9 cellular contexts compared by ENCODE assay signal in genomic region chr14:61355892-61356325, GRCh38. TPM values are rescaled to one million over a fixed set of nuclear protein-coding genes. Genes with fewer than 3 reads are reported as not detected.
DNase-seq lines count a peak whose midpoint lies in the region; ATAC-seq and TF ChIP-seq lines count a peak whose summit lies in the region.
"Had no signal": no experiment of that assay in that cellular context is flagged by ENCODE, and none has a peak within 500 bp of the region (broad histone marks: within the 10 kb centered on the region; RNA-seq: fewer than 3 reads in every experiment).

No MANE protein-coding gene starts in this region.

- H3K27me3 ChIP-seq in left ventricle myocardium inferior (ENCODE audit: low read depth): no peaks in the 10 kb centered on the region

- H3K27ac ChIP-seq in KOPT-K1 (ENCODE audit: low read depth, low read length, poor library complexity, severe bottlenecking) (peak overlapping the region; percentile 3), left ventricle myocardium inferior (replicated peaks) (peak overlapping the region; percentile 79)

- TF ChIP-seq CTCF in left ventricle myocardium inferior (IDR thresholded peaks at IDR 0.05; ENCODE audit: borderline replicate concordance): no peak

- H3K9me3 ChIP-seq in KOPT-K1 (ENCODE audit: insufficient read depth, low read length, poor library complexity, severe bottlenecking) (no peaks in the 10 kb centered on the region), left ventricle myocardium inferior (replicated peaks) (no peaks in the 10 kb centered on the region)

- intact Hi-C loops in left ventricle myocardium inferior (cut with micrococcal nuclease): no loop called here

- no peak for ATAC-seq in HG02870 (IDR thresholded peaks at IDR 0.05; ENCODE audit: unreplicated experiment)
- ATAC-seq in GM19397 (IDR thresholded peaks at IDR 0.05; ENCODE audit: unreplicated experiment): no peak

- peaks cover 62% of the 10 kb centered on the region for H3K36me3 ChIP-seq in KOPT-K1 (ENCODE audit: insufficient read depth, low read length)
- H3K36me3 ChIP-seq in left ventricle myocardium inferior: no peaks in the 10 kb centered on the region

- H3K4me3 ChIP-seq in left ventricle myocardium inferior: peak overlapping the region; percentile 5

- DNase-seq in A172 (ENCODE audit: low spot score) (peak; percentile 88), left ventricle myocardium inferior (peak; percentile 31), DMS 273 treated with DMSO at 0.1 percent for 48 hours (lab: John Stamatoyannopoulos, UW) (no peak)
- DNase-seq in activated T-cell treated with anti-CD3 and anti-CD28 coated beads, Interleukin-2, amount 50 U/mL, for 48 hours: peak; percentile 58 to 66
- DNase-seq in stimulated activated CD4-positive, alpha-beta T cell treated with anti-CD3 and anti-CD28 coated beads, Interleukin-12 subunit alpha, Interleukin-12 subunit beta, amount 100 ng/mL, for 4 hours: peak; percentile 50
- DNase-seq: activated B cell treated with CpG ODN at 0.5 μM for 24 hours had no signal

- peaks cover 38% of the 10 kb centered on the region for H3K4me1 ChIP-seq in left ventricle myocardium inferior

RNA-seq across cellular contexts. Expression of gene PRKCH, which starts 34.5 kb away (rescaled TPM):
- total RNA-seq in A172 (2014; rRNA removed; shearing (Covaris generic)): 2.0 and 3.5 TPM in 2 replicates
- 18.4 TPM for total RNA-seq in left ventricle myocardium inferior
